1 cellular context compared by ENCODE assay signal in genomic region chr1:58921751-58922150, GRCh38.
TF ChIP-seq lines count a peak whose summit lies in the region.

No MANE protein-coding gene starts in this region.

TF ChIP-seq in WTC11, 78 proteins besides CTCF, POLR2A, EP300 and RAD21 (continued from another document):
- TF ChIP-seq NR3C1 (CRISPR knock-in tag; conservative IDR thresholded peaks at IDR 0.05; ENCODE audit: low read depth) (no peak), ZNF232 (CRISPR knock-in tag; IDR thresholded peaks at IDR 0.05) (no peak), ZBTB21 (CRISPR knock-in tag; IDR thresholded peaks at IDR 0.05; ENCODE audit: borderline replicate concordance) (no peak), ZNF396 (CRISPR knock-in tag; IDR thresholded peaks at IDR 0.05; ENCODE audit: borderline replicate concordance) (no peak), TEAD1 (CRISPR knock-in tag; IDR thresholded peaks at IDR 0.05) (no peak), ZNF423 (CRISPR knock-in tag; IDR thresholded peaks at IDR 0.05) (no peak), GRHL2 (CRISPR knock-in tag; IDR thresholded peaks at IDR 0.05; ENCODE audit: insufficient replicate concordance, severe bottlenecking) (no peak), ZMAT4 (CRISPR knock-in tag; IDR thresholded peaks at IDR 0.05) (no peak), FOXP4 (CRISPR knock-in tag; IDR thresholded peaks at IDR 0.05) (no peak), ZNF281 (CRISPR knock-in tag; IDR thresholded peaks at IDR 0.05) (no peak)
